ENCODE assay signal across 23 cellular contexts in the genomic region with DNA sequence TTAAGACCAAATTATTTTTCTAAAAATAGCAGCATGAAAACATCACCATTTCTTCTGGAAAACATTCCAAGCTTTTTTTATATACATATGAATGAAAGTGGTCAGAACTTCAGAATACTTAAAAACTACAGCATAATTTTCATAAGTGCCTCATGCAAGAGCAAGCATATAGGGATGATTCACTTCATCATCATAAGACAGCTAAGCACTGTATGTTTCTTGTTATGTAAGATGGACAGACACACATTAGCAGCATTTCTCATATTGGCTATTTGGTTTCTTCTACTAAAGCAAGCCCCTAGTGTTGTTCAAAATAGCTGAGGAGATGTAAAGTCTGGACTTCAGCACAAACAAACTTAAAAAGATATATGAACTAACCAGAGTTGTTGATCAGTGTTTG.
"Had no signal": no experiment of that assay in that cellular context is flagged by ENCODE, and none has a peak within 500 bp of the region (broad histone marks: within the 10 kb centered on the region; RNA-seq: fewer than 3 reads in every experiment).

No MANE protein-coding gene starts in this region.

- H3K4me3 ChIP-seq: MG63, SJCRH30 had no signal

- H3K27me3 ChIP-seq: MG63, SJCRH30 had no signal

- H3K36me3 ChIP-seq: MG63, SJCRH30, WERI-Rb-1 had no signal

- H3K4me3 Mint-ChIP-seq: activated CD4-positive, alpha-beta memory T cell treated with anti-CD3 and anti-CD28 coated beads, Interleukin-2, amount 10 ng/mL, durations not matched to agents 7 days and 5 days; activated CD4-positive, alpha-beta T cell treated with anti-CD3 and anti-CD28 coated beads for 36 hours; activated naive CD4-positive, alpha-beta T cell treated with anti-CD3 and anti-CD28 coated beads for 36 hours; activated naive CD8-positive, alpha-beta T cell; activated T-helper 17 cell treated with anti-CD3 and anti-CD28 coated beads, Interleukin-2, amount 50 U/mL, for 72 hours had no signal

- ATAC-seq: activated CD4-positive, alpha-beta T cell treated with anti-CD3 and anti-CD28 coated beads for 36 hours; activated T-helper 17 cell treated with anti-CD3 and anti-CD28 coated beads, Interleukin-2, amount 50 U/mL, for 72 hours; Right ventricle myocardium inferior had no signal

- H3K36me3 Mint-ChIP-seq: activated naive CD8-positive, alpha-beta T cell had no signal

- H3K4me1 Mint-ChIP-seq: activated CD4-positive, alpha-beta memory T cell treated with anti-CD3 and anti-CD28 coated beads, Interleukin-2, amount 10 ng/mL, durations not matched to agents 7 days and 5 days; activated CD4-positive, alpha-beta T cell treated with anti-CD3 and anti-CD28 coated beads for 36 hours; activated T-helper 17 cell treated with anti-CD3 and anti-CD28 coated beads, Interleukin-2, amount 50 U/mL, for 72 hours had no signal

- H3K9me3 ChIP-seq: MG63, SJCRH30, SK-N-SH had no signal

- H3K27ac Mint-ChIP-seq: activated CD4-positive, alpha-beta memory T cell treated with anti-CD3 and anti-CD28 coated beads, Interleukin-2, amount 10 ng/mL, durations not matched to agents 7 days and 5 days; activated CD4-positive, alpha-beta T cell treated with anti-CD3 and anti-CD28 coated beads for 36 hours; activated naive CD4-positive, alpha-beta T cell treated with anti-CD3 and anti-CD28 coated beads for 36 hours; activated naive CD8-positive, alpha-beta T cell; activated T-helper 17 cell treated with anti-CD3 and anti-CD28 coated beads, Interleukin-2, amount 50 U/mL, for 72 hours had no signal

- H3K27ac ChIP-seq: SJCRH30, WERI-Rb-1 had no signal

- DNase-seq: activated CD4-positive, alpha-beta memory T cell treated with anti-CD3 and anti-CD28 coated beads, Interleukin-2, amount 10 ng/mL, durations not matched to agents 7 days and 5 days; activated CD4-positive, alpha-beta T cell treated with anti-CD3 and anti-CD28 coated beads for 36 hours; activated CD4-positive, alpha-beta T cell treated with anti-CD3 and anti-CD28 coated beads, Interleukin-2, amount 50 U/mL, for 1 hour; activated gamma-delta T cell; activated naive CD4-positive, alpha-beta T cell treated with anti-CD3 and anti-CD28 coated beads for 36 hours; activated T-cell treated with anti-CD3 and anti-CD28 coated beads for 4 hours; activated T-cell treated with anti-CD3 and anti-CD28 coated beads, Interleukin-2, amount 50 U/mL, for 48 hours; central memory CD4-positive, alpha-beta T cell; MG63; MV-4-11; NCI-H1092 treated with DMSO at 0.1 percent for 48 hours; NCI-H1436; NCI-H1694 treated with DMSO at 0.1 percent for 48 hours; NCI-H2029 treated with DMSO at 0.1 percent for 48 hours; NCI-H510A treated with DMSO at 0.1 percent for 48 hours; NCI-H69; SJCRH30; SK-N-SH; T-helper 1 cell; WERI-Rb-1 had no signal

- H3K4me1 ChIP-seq: SJCRH30 had no signal

- H3K9me3 Mint-ChIP-seq: activated CD4-positive, alpha-beta memory T cell treated with anti-CD3 and anti-CD28 coated beads, Interleukin-2, amount 10 ng/mL, durations not matched to agents 7 days and 5 days; activated naive CD4-positive, alpha-beta T cell treated with anti-CD3 and anti-CD28 coated beads for 36 hours; activated T-helper 17 cell treated with anti-CD3 and anti-CD28 coated beads, Interleukin-2, amount 50 U/mL, for 72 hours had no signal
